16 cellular contexts compared by ENCODE assay signal in the genomic region with DNA sequence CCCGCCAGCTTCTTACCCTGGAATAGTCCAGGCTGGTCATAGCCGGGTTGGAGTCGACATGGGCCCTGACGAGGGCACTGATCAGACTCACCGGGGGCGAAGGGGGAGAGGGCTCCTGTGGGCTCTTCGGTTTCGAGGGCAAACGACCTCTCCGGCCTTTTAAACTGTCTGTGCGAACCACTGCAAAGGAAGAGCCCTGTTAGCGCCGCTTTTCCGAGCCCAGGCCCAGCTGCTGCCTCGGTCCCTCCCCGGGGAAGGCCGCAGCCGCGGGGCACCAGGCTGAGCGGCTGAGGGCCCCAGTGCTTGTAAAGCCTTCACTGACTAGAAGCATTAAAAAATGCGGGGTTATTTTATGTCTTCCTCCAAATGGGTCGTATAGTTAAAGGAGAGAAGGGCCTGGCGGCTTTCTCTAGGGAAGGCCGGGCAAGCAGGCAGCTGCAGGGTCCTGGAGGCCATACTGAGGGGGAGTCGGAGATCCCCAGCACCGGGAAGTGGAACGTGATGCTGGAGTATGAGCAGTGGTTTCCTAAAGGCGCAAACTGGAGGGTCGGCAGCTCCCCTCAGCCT. TPM values are rescaled to one million over a fixed set of nuclear protein-coding genes. Genes with fewer than 3 reads are reported as not detected.
DNase-seq lines count a peak whose midpoint lies in the region; ATAC-seq and TF ChIP-seq lines count a peak whose summit lies in the region.
"Had no signal": no experiment of that assay in that cellular context is flagged by ENCODE, and none has a peak within 500 bp of the region (broad histone marks: within the 10 kb centered on the region; RNA-seq: fewer than 3 reads in every experiment).

No MANE protein-coding gene starts in this region.

- no peak for ATAC-seq in GM18858 (IDR thresholded peaks at IDR 0.05; ENCODE audit: unreplicated experiment)
- ATAC-seq: Right ventricle myocardium inferior had no signal

- DNase-seq in stimulated activated naive CD4-positive, alpha-beta T cell (lab: John Stamatoyannopoulos, UW), result peak in 4 of 6 experiments; percentile 3 to 36 (median 14)
- no peak for DNase-seq in stimulated activated naive CD4-positive, alpha-beta T cell treated with Interleukin-2 at 50 U/mL for 16 hours (lab: John Stamatoyannopoulos, UW)
- no peak for DNase-seq in activated naive CD8-positive, alpha-beta T cell treated with anti-CD3 and anti-CD28 coated beads for 36 hours
- DNase-seq in left kidney (ENCODE audit: low read depth, low spot score) (peak; percentile 58), BE2C (no peak), SW 1271 (lab: John Stamatoyannopoulos, UW) (no peak), NK-92 (lab: John Stamatoyannopoulos, UW; ENCODE audit: unreplicated experiment) (no peak)
- DNase-seq: activated naive CD4-positive, alpha-beta T cell treated with Interleukin-2 at 50 U/mL for 16 hours; dorsolateral prefrontal cortex; esophagus squamous epithelium; islet precursor cell; NCI-H2107; NCI-H524 treated with DMSO at 0.1 percent for 48 hours had no signal

- peaks cover 52% of the 10 kb centered on the region for H3K4me1 Mint-ChIP-seq in activated naive CD8-positive, alpha-beta T cell treated with anti-CD3 and anti-CD28 coated beads for 36 hours

- H3K27me3 ChIP-seq in BE2C, result no peaks in the 10 kb centered on the region

- no peaks in the 10 kb centered on the region for H3K36me3 ChIP-seq in BE2C
- H3K36me3 ChIP-seq: neutrophil had no signal

- H3K36me3 Mint-ChIP-seq in activated naive CD8-positive, alpha-beta T cell treated with anti-CD3 and anti-CD28 coated beads for 36 hours, result peaks cover 88% of the 10 kb centered on the region

- H3K27me3 Mint-ChIP-seq in activated naive CD8-positive, alpha-beta T cell treated with anti-CD3 and anti-CD28 coated beads for 36 hours, result peaks cover 51% of the 10 kb centered on the region

- no peak for TF ChIP-seq CTCF in BE2C (IDR thresholded peaks at IDR 0.05; ENCODE audit: low read depth, low read length)

- no peaks in the 10 kb centered on the region for H3K9me3 Mint-ChIP-seq in activated naive CD8-positive, alpha-beta T cell treated with anti-CD3 and anti-CD28 coated beads for 36 hours

- no peak overlapping the region for H3K27ac Mint-ChIP-seq in activated naive CD8-positive, alpha-beta T cell treated with anti-CD3 and anti-CD28 coated beads for 36 hours

- H3K9me3 ChIP-seq in BE2C, result no peaks in the 10 kb centered on the region
- H3K9me3 ChIP-seq: esophagus squamous epithelium, neutrophil had no signal

- peak overlapping the region; percentile 94 for H3K4me3 Mint-ChIP-seq in activated naive CD8-positive, alpha-beta T cell treated with anti-CD3 and anti-CD28 coated beads for 36 hours

- no peak overlapping the region for H3K4me3 ChIP-seq in BE2C (ENCODE audit: low read depth, low read length)

- no peaks in the 10 kb centered on the region for H3K4me1 ChIP-seq in BE2C

RNA-seq across cellular contexts. Expression of a gene that starts 4.6 kb away (rescaled TPM):
- total RNA-seq in activated naive CD8-positive, alpha-beta T cell treated with anti-CD3 and anti-CD28 coated beads for 36 hours, result 10 to 100 TPM; 47.7 to 49.9 TPM
- polyA plus RNA-seq in BE2C (2012; ENCODE audit: insufficient read depth, insufficient read length, low read depth), result not detected

Comparison
In these comparisons a context has a peak if more than half of its experiments do, and no peak if none do; other contexts are left out.
1. DNase-seq: peak in stimulated activated naive CD4-positive, alpha-beta T cell (4 of 6) and left kidney (single experiment); none in stimulated activated naive CD4-positive, alpha-beta T cell treated with Interleukin-2 at 50 U/mL for 16 hours (single experiment), activated naive CD8-positive, alpha-beta T cell treated with anti-CD3 and anti-CD28 coated beads for 36 hours (single experiment), BE2C (single experiment), SW 1271 (0 of 2) and NK-92 (single experiment).